Comparison of ENCODE assay signal across 13 cellular contexts in the genomic region with DNA sequence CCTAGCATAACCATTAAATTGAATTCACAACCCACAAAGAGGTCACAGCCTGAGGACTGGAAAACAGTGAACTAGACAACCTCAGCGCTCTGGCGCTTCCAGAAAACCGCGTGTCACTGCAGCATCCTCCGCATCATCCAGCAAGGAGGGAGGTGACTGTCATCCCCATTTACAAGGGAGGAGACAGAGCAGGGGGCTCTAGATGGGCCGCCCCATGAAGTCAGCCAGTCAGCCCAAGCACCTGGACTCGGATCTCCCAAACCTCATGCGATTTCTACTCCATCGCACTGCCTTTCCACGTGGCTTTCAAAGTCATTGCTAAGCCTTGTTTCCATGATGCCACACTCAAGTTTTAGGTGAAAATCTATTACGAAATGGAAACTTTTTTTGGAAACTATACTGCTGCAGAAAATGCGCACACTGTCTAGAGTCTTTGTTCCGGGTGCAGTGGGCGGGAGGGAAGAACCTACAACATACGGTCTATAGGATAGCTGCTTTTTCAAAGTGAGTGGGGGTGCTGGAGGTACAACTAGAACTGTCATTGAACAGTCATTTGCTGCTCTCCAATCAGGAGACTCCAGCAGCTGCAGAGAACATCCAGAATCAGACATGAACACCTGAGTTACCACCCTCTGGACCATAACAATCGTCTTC. TPM values are rescaled to one million over a fixed set of nuclear protein-coding genes. Genes with fewer than 3 reads are reported as not detected.
DNase-seq lines count a peak whose midpoint lies in the region; ATAC-seq and TF ChIP-seq lines count a peak whose summit lies in the region.
"Had no signal": no experiment of that assay in that cellular context is flagged by ENCODE, and none has a peak within 500 bp of the region (broad histone marks: within the 10 kb centered on the region; RNA-seq: fewer than 3 reads in every experiment).

No MANE protein-coding gene starts in this region.

- intact Hi-C loops in CD14-positive monocyte (cut with micrococcal nuclease): no loop called here
- intact Hi-C loops in mucosa of descending colon (cut with DNase I, micrococcal nuclease): no loop called here

- peaks cover 21% of the 10 kb centered on the region for H3K4me1 ChIP-seq in mucosa of descending colon (ENCODE audit: low read depth)

- TF ChIP-seq CTCF in CD14-positive monocyte (IDR thresholded peaks at IDR 0.05) (no peak), mucosa of descending colon (IDR thresholded peaks at IDR 0.05) (no peak)

- peaks cover 6% of the 10 kb centered on the region for H3K36me3 ChIP-seq in mucosa of descending colon (ENCODE audit: low read depth)

- H3K4me3 ChIP-seq in mucosa of descending colon: no peak overlapping the region

- no peak for ATAC-seq in natural killer cell treated with Interleukin-12 subunit alpha and Interleukin-12 subunit beta and Interleukin-15 and Interleukin-18, amount 100 ng/mL, for 72 hours
- ATAC-seq in mucosa of descending colon: no peak
- ATAC-seq in GM18873 (IDR thresholded peaks at IDR 0.05; ENCODE audit: low FRiP score, unreplicated experiment): no peak

- H3K27ac Mint-ChIP-seq in CD14-positive monocyte: peak overlapping the region in 6 of 7 donors; percentile 37 to 84 (median 70)
- peak overlapping the region; percentile 13 to 85 (median 76) for H3K27ac Mint-ChIP-seq in IgD-negative memory B cell
- H3K27ac Mint-ChIP-seq in natural killer cell treated with Interleukin-12 subunit alpha and Interleukin-12 subunit beta and Interleukin-15 and Interleukin-18, amount 100 ng/mL, for 72 hours: peak overlapping the region in 1 of 2 donors; percentile 89

- DNase-seq in CD14-positive monocyte (ENCODE audit: low spot score): no peak
- DNase-seq in activated naive CD4-positive, alpha-beta T cell treated with anti-CD3 and anti-CD28 coated beads, Interleukin-2, amount 50 U/mL, for 16 hours: peak; percentile 43
- DNase-seq in natural killer cell treated with Interleukin-12 subunit alpha and Interleukin-12 subunit beta and Interleukin-15 and Interleukin-18, amount 100 ng/mL, for 72 hours (ENCODE audit: low spot score): no peak
- DNase-seq in NCI-H2171 (lab: John Stamatoyannopoulos, UW): no peak
- DNase-seq in mucosa of descending colon: no peak
- DNase-seq in NCI-H2227 treated with DMSO at 0.1 percent for 48 hours (lab: John Stamatoyannopoulos, UW): no peak
- DNase-seq: activated CD4-positive, CD25-positive, alpha-beta regulatory T cell; brain microvascular endothelial cell; esophagus squamous epithelium; kidney; MM.1S had no signal

- H3K36me3 Mint-ChIP-seq in CD14-positive monocyte (peaks cover 1 to 35% of the 10 kb centered on the region in 2 donors), IgD-negative memory B cell (no peaks in the 10 kb centered on the region)
- H3K36me3 Mint-ChIP-seq in natural killer cell treated with Interleukin-12 subunit alpha and Interleukin-12 subunit beta and Interleukin-15 and Interleukin-18, amount 100 ng/mL, for 72 hours: no peaks in the 10 kb centered on the region

- no peaks in the 10 kb centered on the region for H3K9me3 ChIP-seq in mucosa of descending colon
- H3K9me3 ChIP-seq: esophagus squamous epithelium had no signal

- H3K4me1 Mint-ChIP-seq in CD14-positive monocyte (peaks cover 32% of the 10 kb centered on the region), IgD-negative memory B cell (peaks cover 17 to 37% (median 20%) of the 10 kb centered on the region in 3 donors)
- peaks cover 30 to 40% of the 10 kb centered on the region in 2 donors for H3K4me1 Mint-ChIP-seq in natural killer cell treated with Interleukin-12 subunit alpha and Interleukin-12 subunit beta and Interleukin-15 and Interleukin-18, amount 100 ng/mL, for 72 hours (ENCODE audit: low read depth in 2 of 2)

- H3K27me3 Mint-ChIP-seq in CD14-positive monocyte (ENCODE audit: low read depth in 3 of 3) (peaks cover 0 to 1% (median 0%) of the 10 kb centered on the region in 3 donors), IgD-negative memory B cell (no peaks in the 10 kb centered on the region)
- no peaks in the 10 kb centered on the region for H3K27me3 Mint-ChIP-seq in natural killer cell treated with Interleukin-12 subunit alpha and Interleukin-12 subunit beta and Interleukin-15 and Interleukin-18, amount 100 ng/mL, for 72 hours

- no peaks in the 10 kb centered on the region for H3K9me3 Mint-ChIP-seq in CD14-positive monocyte
- H3K9me3 Mint-ChIP-seq in IgD-negative memory B cell: no peaks in the 10 kb centered on the region
- H3K9me3 Mint-ChIP-seq in natural killer cell treated with Interleukin-12 subunit alpha and Interleukin-12 subunit beta and Interleukin-15 and Interleukin-18, amount 100 ng/mL, for 72 hours: no peaks in the 10 kb centered on the region

- no peak overlapping the region for H3K4me3 Mint-ChIP-seq in CD14-positive monocyte
- peak overlapping the region; percentile 63 to 88 (median 76) for H3K4me3 Mint-ChIP-seq in IgD-negative memory B cell
- peak overlapping the region; percentile 93 for H3K4me3 Mint-ChIP-seq in natural killer cell treated with Interleukin-12 subunit alpha and Interleukin-12 subunit beta and Interleukin-15 and Interleukin-18, amount 100 ng/mL, for 72 hours

RNA-seq across cellular contexts. Expression of gene AP3D1, which starts 2.8 kb away (rescaled TPM):
- polyA plus RNA-seq in CD14-positive monocyte (10 to 100 TPM in 1 of 2 donors, 1 to 10 TPM in 1; 9.6 to 12.4 TPM), IgD-negative memory B cell (23.7 TPM)
- total RNA-seq in natural killer cell treated with Interleukin-12 subunit alpha and Interleukin-12 subunit beta and Interleukin-15 and Interleukin-18, amount 100 ng/mL, for 72 hours: 100 to 1,000 TPM; 126 to 191 TPM
- 100 to 1,000 TPM; 103 to 120 (median 103) TPM for total RNA-seq in mucosa of descending colon

RNA-seq across cellular contexts. Expression of gene DOT1L, which starts 15.1 kb away (rescaled TPM):
- under 1 TPM; 0.32 to 0.75 TPM for polyA plus RNA-seq in CD14-positive monocyte
- 2.7 TPM for polyA plus RNA-seq in IgD-negative memory B cell
- total RNA-seq in natural killer cell treated with Interleukin-12 subunit alpha and Interleukin-12 subunit beta and Interleukin-15 and Interleukin-18, amount 100 ng/mL, for 72 hours: 100 to 1,000 TPM; 108 to 190 TPM
- total RNA-seq in mucosa of descending colon: 10 to 100 TPM; 38.1 to 48.1 (median 44.5) TPM

RNA-seq across cellular contexts. Expression of gene IZUMO4, which starts 51.9 kb away (rescaled TPM):
- polyA plus RNA-seq in CD14-positive monocyte (under 1 TPM; 0.41 to 0.80 TPM), IgD-negative memory B cell (0.83 TPM)
- 1 to 10 TPM; 5.7 to 5.9 TPM for total RNA-seq in natural killer cell treated with Interleukin-12 subunit alpha and Interleukin-12 subunit beta and Interleukin-15 and Interleukin-18, amount 100 ng/mL, for 72 hours
- 1 to 10 TPM; 2.2 to 5.3 (median 3.4) TPM for total RNA-seq in mucosa of descending colon

RNA-seq across cellular contexts. Expression of gene MOB3A, which starts 52.5 kb away (rescaled TPM):
- polyA plus RNA-seq in CD14-positive monocyte: 10 to 100 TPM; 60.5 to 96.3 TPM
- 136 TPM for polyA plus RNA-seq in IgD-negative memory B cell
- 100 to 1,000 TPM; 180 to 212 TPM for total RNA-seq in natural killer cell treated with Interleukin-12 subunit alpha and Interleukin-12 subunit beta and Interleukin-15 and Interleukin-18, amount 100 ng/mL, for 72 hours
- 10 to 100 TPM; 39.8 to 76.8 (median 43.7) TPM for total RNA-seq in mucosa of descending colon

Comparison
In these comparisons a context has a peak if more than half of its experiments do, and no peak if none do; other contexts are left out.
1. H3K4me3 Mint-ChIP-seq: peak in IgD-negative memory B cell (4 of 4) and natural killer cell treated with Interleukin-12 subunit alpha and Interleukin-12 subunit beta and Interleukin-15 and Interleukin-18, amount 100 ng/mL, for 72 hours (single experiment); none in CD14-positive monocyte (0 of 2).